In the genomic region with DNA sequence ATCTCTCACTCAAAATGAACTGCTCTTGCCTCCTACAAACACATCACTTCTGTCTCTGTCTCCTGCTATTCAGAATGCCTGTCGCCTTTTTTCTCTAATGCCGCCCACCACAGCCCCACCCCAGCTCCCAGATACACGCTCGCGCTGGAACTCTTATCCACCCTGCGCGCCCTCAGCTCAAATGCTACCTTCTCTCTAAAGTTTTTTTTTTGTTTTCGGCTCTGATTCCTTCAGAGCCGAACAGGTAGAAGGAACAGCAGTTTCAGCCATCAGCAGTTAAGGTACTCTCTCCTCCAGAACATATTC, we compare ENCODE assay signal across 8 cellular contexts. TPM values are rescaled to one million over a fixed set of nuclear protein-coding genes. Genes with fewer than 3 reads are reported as not detected.
DNase-seq lines count a peak whose midpoint lies in the region; ATAC-seq and TF ChIP-seq lines count a peak whose summit lies in the region.

No MANE protein-coding gene starts in this region.

- H3K4me1 ChIP-seq in DOHH2 (ENCODE audit: control insufficient read depth, low read length), result peaks cover 70% of the 10 kb centered on the region
- peaks cover 54% of the 10 kb centered on the region for H3K4me1 ChIP-seq in OCI-LY3 (ENCODE audit: low read length)

- no peaks in the 10 kb centered on the region for H3K9me2 ChIP-seq in DOHH2 (replicated peaks; ENCODE audit: control insufficient read depth, low read length)

- peaks cover 17% of the 10 kb centered on the region for H3K36me3 Mint-ChIP-seq in central memory CD8-positive, alpha-beta T cell (ENCODE audit: insufficient read depth)
- H3K36me3 Mint-ChIP-seq in mesothelial cell of epicardium, result no peaks in the 10 kb centered on the region
- no peaks in the 10 kb centered on the region for H3K36me3 Mint-ChIP-seq in type B pancreatic cell

- H3K27me3 ChIP-seq in DOHH2 (ENCODE audit: control insufficient read depth, low read length), result no peaks in the 10 kb centered on the region
- H3K27me3 ChIP-seq in OCI-LY3 (ENCODE audit: low read depth, low read length), result no peaks in the 10 kb centered on the region

- peak overlapping the region; percentile 85 for H3K4me3 Mint-ChIP-seq in central memory CD8-positive, alpha-beta T cell
- H3K4me3 Mint-ChIP-seq in mesothelial cell of epicardium (peak overlapping the region; percentile 87), type B pancreatic cell (peak overlapping the region; percentile 92)

- peak overlapping the region; percentile 18; the same call in 1 of the 2 replicates for H2AFZ ChIP-seq in OCI-LY3 (ENCODE audit: low read depth, low read length)

- H3K9me3 ChIP-seq in DOHH2 (ENCODE audit: control insufficient read depth, insufficient read depth, low read length), result no peaks in the 10 kb centered on the region
- H3K9me3 ChIP-seq in OCI-LY3 (ENCODE audit: insufficient read depth, low read length), result no peaks in the 10 kb centered on the region

- H3K27ac Mint-ChIP-seq in central memory CD8-positive, alpha-beta T cell (ENCODE audit: low read depth), result peak overlapping the region; percentile 70
- peak overlapping the region; percentile 100 for H3K27ac Mint-ChIP-seq in mesothelial cell of epicardium
- H3K27ac Mint-ChIP-seq in type B pancreatic cell, result peak overlapping the region; percentile 96

- H3K27me3 Mint-ChIP-seq in central memory CD8-positive, alpha-beta T cell, result no peaks in the 10 kb centered on the region
- no peaks in the 10 kb centered on the region for H3K27me3 Mint-ChIP-seq in mesothelial cell of epicardium (ENCODE audit: low read depth)
- no peaks in the 10 kb centered on the region for H3K27me3 Mint-ChIP-seq in type B pancreatic cell

- ATAC-seq in central memory CD8-positive, alpha-beta T cell (replicated peaks; ENCODE audit: extremely low read depth, poor library complexity, severe bottlenecking), result no peak
- ATAC-seq in GM19467 (IDR thresholded peaks at IDR 0.05; ENCODE audit: unreplicated experiment), result no peak

- H3K36me3 ChIP-seq in DOHH2 (ENCODE audit: control insufficient read depth, low read length) (peaks cover 4% of the 10 kb centered on the region; the same call in 1 of the 2 replicates), OCI-LY3 (replicated peaks; ENCODE audit: low read depth, low read length) (no peaks in the 10 kb centered on the region)

- TF ChIP-seq CTCF in DOHH2 (IDR thresholded peaks at IDR 0.05; ENCODE audit: low read depth, low read length, poor library complexity, severe bottlenecking) (no peak), OCI-LY3 (IDR thresholded peaks at IDR 0.05; ENCODE audit: low read depth, low read length) (no peak), mesothelial cell of epicardium (IDR thresholded peaks at IDR 0.05; ENCODE audit: unreplicated experiment) (no peak), type B pancreatic cell (conservative IDR thresholded peaks at IDR 0.05) (peak; percentile 22)

- no peaks in the 10 kb centered on the region for H3K9me3 Mint-ChIP-seq in central memory CD8-positive, alpha-beta T cell
- H3K9me3 Mint-ChIP-seq in mesothelial cell of epicardium (no peaks in the 10 kb centered on the region), type B pancreatic cell (no peaks in the 10 kb centered on the region)

- peaks cover 32% of the 10 kb centered on the region for H3F3A ChIP-seq in DOHH2 (ENCODE audit: control insufficient read depth, insufficient read depth)

- H4K20me1 ChIP-seq in DOHH2 (ENCODE audit: control insufficient read depth, insufficient read depth, low read depth, low read length), result no peaks in the 10 kb centered on the region
- no peaks in the 10 kb centered on the region; the same call in 1 of the 2 replicates for H4K20me1 ChIP-seq in OCI-LY3 (ENCODE audit: insufficient read depth, low read length)

- peaks cover 47% of the 10 kb centered on the region for H3K4me1 Mint-ChIP-seq in central memory CD8-positive, alpha-beta T cell
- H3K4me1 Mint-ChIP-seq in mesothelial cell of epicardium (peaks cover 39% of the 10 kb centered on the region), type B pancreatic cell (ENCODE audit: unreplicated experiment) (peaks cover 21% of the 10 kb centered on the region)

- no peak for DNase-seq in central memory CD8-positive, alpha-beta T cell (ENCODE audit: low spot score in 2 of 2)
- DNase-seq in mesothelial cell of epicardium (ENCODE audit: low spot score in 2 of 2, unreplicated experiment in 2 of 2) (no peak), type B pancreatic cell (ENCODE audit: extremely low spot score, unreplicated experiment) (no peak), epidermal melanocyte (ENCODE audit: insufficient read length, low spot score) (no peak)
- DNase-seq in activated CD4-positive, CD25-positive, alpha-beta regulatory T cell treated with anti-CD3 and anti-CD28 coated beads, Interleukin-2, amount 50 U/mL, for 72 hours, result no peak

- H3K4me3 ChIP-seq in DOHH2 (ENCODE audit: low read length) (peak overlapping the region; percentile 83), OCI-LY3 (ENCODE audit: low read length) (peak overlapping the region; percentile 79)

- H3K79me2 ChIP-seq in DOHH2 (ENCODE audit: control insufficient read depth, low read length) (peaks cover 27% of the 10 kb centered on the region), OCI-LY3 (ENCODE audit: low read length) (peaks cover 30% of the 10 kb centered on the region)

- H3K4me2 ChIP-seq in DOHH2 (ENCODE audit: low read length) (peak overlapping the region; percentile 83), OCI-LY3 (ENCODE audit: low read length) (peak overlapping the region; percentile 76)

- H3K27ac ChIP-seq in DOHH2 (ENCODE audit: low read depth, low read length), result peak overlapping the region; percentile 76
- H3K27ac ChIP-seq in OCI-LY3 (ENCODE audit: low read length), result peak overlapping the region; percentile 82

- peak overlapping the region; percentile 85 for H3K9ac ChIP-seq in OCI-LY3 (ENCODE audit: low read length)

RNA-seq across cellular contexts. Expression of gene SOS1, which starts 3.9 kb away (rescaled TPM):
- total RNA-seq in mesothelial cell of epicardium, result 47.6 to 54.5 TPM (median 53.0 TPM) in 3 replicates
- 54.2 and 63.8 TPM in 2 replicates for total RNA-seq in type B pancreatic cell (ENCODE audit: low replicate concordance)
